In genomic region chr4:173151496-173151895, GRCh38 we compare ENCODE assay signal across 19 cellular contexts. TPM values are rescaled to one million over a fixed set of nuclear protein-coding genes. Genes with fewer than 3 reads are reported as not detected.
DNase-seq lines count a peak whose midpoint lies in the region; ATAC-seq and TF ChIP-seq lines count a peak whose summit lies in the region.
"Had no signal": no experiment of that assay in that cellular context is flagged by ENCODE, and none has a peak within 500 bp of the region (broad histone marks: within the 10 kb centered on the region; RNA-seq: fewer than 3 reads in every experiment).

No MANE protein-coding gene starts in this region.

- H3K27me3 Mint-ChIP-seq in activated CD4-positive, alpha-beta T cell treated with anti-CD3 and anti-CD28 coated beads, Interleukin-2, amount 10 ng/mL, durations not matched to agents 24 days and 14 days, result peaks cover 3% of the 10 kb centered on the region
- no peaks in the 10 kb centered on the region for H3K27me3 Mint-ChIP-seq in Caco-2 (ENCODE audit: insufficient read depth, unreplicated experiment)
- H3K27me3 Mint-ChIP-seq: B cell; CD4-positive, CD25-positive, alpha-beta regulatory T cell had no signal

- H3K9me3 ChIP-seq in Caco-2, result no peaks in the 10 kb centered on the region
- H3K9me3 ChIP-seq: BLaER1 had no signal

- BruUV-seq in Caco-2 (replicated peaks; lab: Mats Ljungman, UMichigan), result no TSS peak

- H3K36me3 ChIP-seq in Caco-2 (ENCODE audit: control insufficient read depth, insufficient read depth, low read length), result no peaks in the 10 kb centered on the region
- H3K36me3 ChIP-seq: BLaER1 had no signal

- no peak overlapping the region for H3K4me3 Mint-ChIP-seq in activated CD4-positive, alpha-beta T cell treated with anti-CD3 and anti-CD28 coated beads, Interleukin-2, amount 10 ng/mL, durations not matched to agents 24 days and 14 days
- H3K4me3 Mint-ChIP-seq in Caco-2 (ENCODE audit: unreplicated experiment), result no peak overlapping the region
- H3K4me3 Mint-ChIP-seq: B cell; CD4-positive, CD25-positive, alpha-beta regulatory T cell; CD8-positive, alpha-beta T cell; GM23338; H9 had no signal

- no peaks in the 10 kb centered on the region for H3K36me3 Mint-ChIP-seq in activated CD4-positive, alpha-beta T cell treated with anti-CD3 and anti-CD28 coated beads, Interleukin-2, amount 10 ng/mL, durations not matched to agents 24 days and 14 days (ENCODE audit: low read depth)
- no peaks in the 10 kb centered on the region for H3K36me3 Mint-ChIP-seq in Caco-2 (ENCODE audit: insufficient read depth, unreplicated experiment)
- H3K36me3 Mint-ChIP-seq: CD4-positive, CD25-positive, alpha-beta regulatory T cell; CD8-positive, alpha-beta T cell had no signal

- DNase-seq in activated CD4-positive, alpha-beta T cell treated with anti-CD3 and anti-CD28 coated beads, Interleukin-2, amount 10 ng/mL, durations not matched to agents 24 days and 14 days, result peak; percentile 31
- DNase-seq in activated CD4-positive, alpha-beta T cell treated with anti-CD3 and anti-CD28 coated beads for 48 hours, result no peak
- DNase-seq in Caco-2 (no peak), SK-N-DZ (ENCODE audit: low spot score) (peak; percentile 54), cerebellar cortex (ENCODE audit: low spot score) (peak; percentile 29)
- DNase-seq in stimulated activated CD4-positive, alpha-beta T cell treated with anti-CD3 and anti-CD28 coated beads, Interleukin-4, amount 100 ng/mL, for 1 hour, result no peak
- DNase-seq: CD4-positive, CD25-positive, alpha-beta regulatory T cell; CD8-positive, alpha-beta T cell; DMS 273 treated with DMSO at 0.1 percent for 48 hours; DMS79; EL; GF-D8; H9 had no signal

- ATAC-seq in HG03196 (IDR thresholded peaks at IDR 0.05; ENCODE audit: unreplicated experiment) (no peak), GM19035 (IDR thresholded peaks at IDR 0.05; ENCODE audit: unreplicated experiment) (no peak)
- ATAC-seq: CD8-positive, alpha-beta T cell; HCT116 had no signal

- no peaks in the 10 kb centered on the region for H3K4me1 Mint-ChIP-seq in activated CD4-positive, alpha-beta T cell treated with anti-CD3 and anti-CD28 coated beads, Interleukin-2, amount 10 ng/mL, durations not matched to agents 24 days and 14 days
- H3K4me1 Mint-ChIP-seq in Caco-2 (ENCODE audit: low read depth, unreplicated experiment), result no peaks in the 10 kb centered on the region
- H3K4me1 Mint-ChIP-seq: B cell, H9 had no signal

- POLR2A ChIA-PET in Caco-2 (lab: Charles Lee), result no interaction called here

- no peak for TF ChIP-seq CTCF in Caco-2 (IDR thresholded peaks at IDR 0.05; ENCODE audit: insufficient read depth in 1 of 2, low read depth in 1 of 2, low read length in 1 of 2, severe bottlenecking in 1 of 2, unreplicated experiment in 1 of 2)

- CTCF ChIA-PET in Caco-2 (lab: Charles Lee), result no interaction called here

- H3K4me3 ChIP-seq in Caco-2 (ENCODE audit: low read depth, low read length), result no peak overlapping the region
- H3K4me3 ChIP-seq: BLaER1, GM23338 had no signal

- H3K4me1 ChIP-seq in Caco-2, result no peaks in the 10 kb centered on the region
- H3K4me1 ChIP-seq: BLaER1 had no signal

- no peaks in the 10 kb centered on the region for H3K9me3 Mint-ChIP-seq in activated CD4-positive, alpha-beta T cell treated with anti-CD3 and anti-CD28 coated beads, Interleukin-2, amount 10 ng/mL, durations not matched to agents 24 days and 14 days
- no peaks in the 10 kb centered on the region for H3K9me3 Mint-ChIP-seq in Caco-2 (ENCODE audit: unreplicated experiment)
- H3K9me3 Mint-ChIP-seq: CD4-positive, CD25-positive, alpha-beta regulatory T cell; CD8-positive, alpha-beta T cell; GM23338; H9 had no signal

- intact Hi-C loops in activated CD4-positive, alpha-beta T cell treated with anti-CD3 and anti-CD28 coated beads, Interleukin-2, amount 10 ng/mL, durations not matched to agents 24 days and 14 days (cut with micrococcal nuclease), result no loop called here
- intact Hi-C loops in Caco-2 (cut with micrococcal nuclease; ENCODE audit: unreplicated experiment), result no loop called here

- H3K27ac Mint-ChIP-seq in activated CD4-positive, alpha-beta T cell treated with anti-CD3 and anti-CD28 coated beads, Interleukin-2, amount 10 ng/mL, durations not matched to agents 24 days and 14 days, result no peak overlapping the region
- H3K27ac Mint-ChIP-seq in Caco-2 (ENCODE audit: unreplicated experiment), result peak overlapping the region; percentile 16
- H3K27ac Mint-ChIP-seq: B cell; CD8-positive, alpha-beta T cell; GM23338; H9 had no signal

- H3K27me3 ChIP-seq in Caco-2 (replicated peaks; ENCODE audit: control insufficient read depth, insufficient read depth, low read length), result no peaks in the 10 kb centered on the region
- H3K27me3 ChIP-seq: BLaER1 had no signal

RNA-seq across cellular contexts. Expression of gene GALNT7, which starts 17.1 kb away (rescaled TPM):
- 25.9 and 26.7 TPM in 2 replicates for total RNA-seq in activated CD4-positive, alpha-beta T cell treated with anti-CD3 and anti-CD28 coated beads, Interleukin-2, amount 10 ng/mL, durations not matched to agents 24 days and 14 days
- total RNA-seq in Caco-2 (2022), result 16.8 and 17.4 TPM in 2 replicates
- 15.0 and 18.5 TPM in 2 replicates for polyA plus RNA-seq in SK-N-DZ (2014; cell fraction: cytosol; rRNA removed)
- polyA plus RNA-seq in SK-N-DZ (2014; cell fraction: nucleus; rRNA removed), result 31.0 and 36.3 TPM in 2 replicates

Comparison
In these comparisons a context has a peak if more than half of its experiments do, and no peak if none do; other contexts are left out.
1. DNase-seq: peak in activated CD4-positive, alpha-beta T cell treated with anti-CD3 and anti-CD28 coated beads, Interleukin-2, amount 10 ng/mL, durations not matched to agents 24 days and 14 days (single experiment), SK-N-DZ (single experiment) and cerebellar cortex (single experiment); none in activated CD4-positive, alpha-beta T cell treated with anti-CD3 and anti-CD28 coated beads for 48 hours (single experiment), Caco-2 (0 of 2) and stimulated activated CD4-positive, alpha-beta T cell treated with anti-CD3 and anti-CD28 coated beads, Interleukin-4, amount 100 ng/mL, for 1 hour (single experiment).